15 cellular contexts compared by ENCODE assay signal in the genomic region with DNA sequence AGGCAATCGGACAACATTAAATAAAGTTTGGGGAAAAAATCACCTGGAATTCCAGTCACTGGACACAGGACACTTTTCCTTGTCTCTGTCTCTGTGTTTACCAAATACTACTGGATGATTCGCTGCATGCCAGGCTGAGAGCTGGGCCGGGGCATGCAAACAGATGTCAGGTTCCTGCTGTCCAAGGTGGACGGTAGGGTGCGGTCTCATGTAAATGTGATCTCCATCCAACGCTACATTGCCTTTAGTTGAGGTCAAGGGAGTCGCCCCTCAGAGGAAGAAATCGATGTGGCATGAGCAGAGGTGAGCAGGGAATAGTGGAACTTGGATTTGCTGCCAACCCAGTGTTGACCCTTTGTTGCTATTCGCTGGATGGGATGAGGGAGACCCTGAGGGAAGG.
"Had no signal": no experiment of that assay in that cellular context is flagged by ENCODE, and none has a peak within 500 bp of the region (broad histone marks: within the 10 kb centered on the region; RNA-seq: fewer than 3 reads in every experiment).

No MANE protein-coding gene starts in this region.

- H3K27ac ChIP-seq: epithelial cell of prostate, heart left ventricle, sigmoid colon, spleen, stomach, testis, upper lobe of left lung had no signal

- H3K27me3 ChIP-seq: heart left ventricle, sigmoid colon, stomach, testis, upper lobe of left lung had no signal

- H3K4me1 Mint-ChIP-seq: naive thymus-derived CD4-positive, alpha-beta T cell had no signal

- H3K36me3 ChIP-seq: heart left ventricle, sigmoid colon, spleen, stomach, upper lobe of left lung had no signal

- H3K4me3 ChIP-seq: heart left ventricle, sigmoid colon, spleen, stomach, testis, upper lobe of left lung had no signal

- ATAC-seq: heart left ventricle; naive thymus-derived CD4-positive, alpha-beta T cell had no signal

- H3K4me3 Mint-ChIP-seq: naive thymus-derived CD4-positive, alpha-beta T cell had no signal

- H3K9me3 ChIP-seq: testis had no signal

- DNase-seq: activated CD4-positive, alpha-beta T cell treated with anti-CD3 and anti-CD28 coated beads, Interleukin-2, amount 50 U/mL, for 4 hours; activated CD4-positive, CD25-positive, alpha-beta regulatory T cell treated with anti-CD3 and anti-CD28 coated beads, Interleukin-2, amount 50 U/mL, for 72 hours; activated naive CD4-positive, alpha-beta T cell; activated T-cell treated with anti-CD3 and anti-CD28 coated beads for 4 hours; cortex of kidney; effector CD8-positive, alpha-beta T cell; heart left ventricle; naive thymus-derived CD4-positive, alpha-beta T cell; sigmoid colon; spleen; stomach; T-helper 1 cell; upper lobe of left lung had no signal
